8 cellular contexts compared by ENCODE assay signal in the genomic region with DNA sequence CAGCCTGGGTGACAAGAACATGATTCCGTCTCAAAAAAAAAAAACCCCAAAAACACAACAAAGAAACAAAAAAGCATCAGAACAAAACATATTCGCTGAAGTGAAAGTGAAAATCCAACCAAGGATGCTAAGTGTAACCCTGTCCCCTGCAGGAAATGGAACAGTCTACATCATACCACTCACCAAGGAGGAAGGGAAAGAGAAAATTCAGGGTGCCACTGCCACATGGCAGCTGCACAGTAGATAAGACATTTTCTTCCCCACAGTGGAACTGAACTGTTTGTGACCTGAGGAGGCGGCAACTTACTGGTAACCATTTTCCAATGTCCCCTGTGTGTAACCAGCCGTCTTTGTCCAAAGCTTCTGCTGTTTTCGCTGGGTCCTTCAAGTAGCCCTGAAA.
A peak's percentile ranks its signal among the peaks of the same experiment; 100 is the strongest.
DNase-seq lines count a peak whose midpoint lies in the region; ATAC-seq and TF ChIP-seq lines count a peak whose summit lies in the region.

No MANE protein-coding gene starts in this region.

- TF ChIP-seq CTCF in coronary artery (IDR thresholded peaks at IDR 0.05) = no peak

- H3K27ac ChIP-seq in coronary artery = no peak overlapping the region

- ATAC-seq in GM18909 (IDR thresholded peaks at IDR 0.05; ENCODE audit: poor library complexity, unreplicated experiment) = peak; percentile 95
- peak; percentile 68 for ATAC-seq in HG03039 (IDR thresholded peaks at IDR 0.05; ENCODE audit: unreplicated experiment)
- ATAC-seq in HG02852 (IDR thresholded peaks at IDR 0.05; ENCODE audit: unreplicated experiment) = no peak

- no peak overlapping the region for H3K4me3 ChIP-seq in coronary artery

- peak; percentile 9 to 33 for DNase-seq in activated CD4-positive, alpha-beta T cell treated with anti-CD3 and anti-CD28 coated beads, Interleukin-2, amount 50 U/mL, for 24 hours (ENCODE audit: low read depth in 1 of 2, low spot score in 1 of 2)
- DNase-seq in stimulated activated CD4-positive, alpha-beta T cell treated with anti-CD3 and anti-CD28 coated beads, Interleukin-1b, Interleukin-23, amount 100 ng/mL, for 48 hours = peak; percentile 26
- DNase-seq in coronary artery (ENCODE audit: low spot score) = no peak
- no peak for DNase-seq in DMS114 treated with DMSO at 0.1 percent for 48 hours (lab: John Stamatoyannopoulos, UW; ENCODE audit: unreplicated experiment)
- DNase-seq in SKM-1 (lab: John Stamatoyannopoulos, UW; ENCODE audit: unreplicated experiment) = no peak

Comparison
In these comparisons a context has a peak if more than half of its experiments do, and no peak if none do; other contexts are left out.
1. DNase-seq: peak in activated CD4-positive, alpha-beta T cell treated with anti-CD3 and anti-CD28 coated beads, Interleukin-2, amount 50 U/mL, for 24 hours (2 of 2) and stimulated activated CD4-positive, alpha-beta T cell treated with anti-CD3 and anti-CD28 coated beads, Interleukin-1b, Interleukin-23, amount 100 ng/mL, for 48 hours (single experiment); none in coronary artery (single experiment), DMS114 treated with DMSO at 0.1 percent for 48 hours (single experiment) and SKM-1 (single experiment).